Comparison of ENCODE assay signal across 8 cellular contexts in genomic region chr3:111072016-111072891, GRCh38. TPM values are rescaled to one million over a fixed set of nuclear protein-coding genes. Genes with fewer than 3 reads are reported as not detected.
DNase-seq lines count a peak whose midpoint lies in the region; ATAC-seq, FAIRE-seq and TF ChIP-seq lines count a peak whose summit lies in the region.

No MANE protein-coding gene starts in this region.

- peak overlapping the region; percentile 89 for H3K4me2 ChIP-seq in parathyroid adenoma (ENCODE audit: low read length)

- FAIRE-seq in GM19239 (lab: Jason Lieb, UNC), result no peak

- peaks cover 30% of the 10 kb centered on the region for H3K27me3 Mint-ChIP-seq in CD8-positive, alpha-beta T cell (ENCODE audit: low read depth)

- H3K36me3 ChIP-seq in CD8-positive, alpha-beta T cell (ENCODE audit: insufficient read depth, low read length), result no peaks in the 10 kb centered on the region
- no peaks in the 10 kb centered on the region for H3K36me3 ChIP-seq in heart right ventricle
- H3K36me3 ChIP-seq in parathyroid adenoma (ENCODE audit: control insufficient read depth, insufficient read depth, low read length), result no peaks in the 10 kb centered on the region

- peaks cover 35% of the 10 kb centered on the region for H3K4me1 Mint-ChIP-seq in CD8-positive, alpha-beta T cell (ENCODE audit: low read depth)

- no peak overlapping the region for H3K27ac ChIP-seq in CD8-positive, alpha-beta T cell (ENCODE audit: low read depth, low read length)
- peak overlapping the region; percentile 79 to 91 (median 86) for H3K27ac ChIP-seq in heart right ventricle
- H3K27ac ChIP-seq in parathyroid adenoma, result peak overlapping the region; percentile 58

- TF ChIP-seq CTCF in CD8-positive, alpha-beta T cell (IDR thresholded peaks at IDR 0.05), result no peak
- TF ChIP-seq CTCF in heart right ventricle (IDR thresholded peaks at IDR 0.05) (no peak), parathyroid adenoma (IDR thresholded peaks at IDR 0.05) (no peak)

- intact Hi-C loops in CD8-positive, alpha-beta T cell (cut with DNase I, micrococcal nuclease), result loop anchor here (5.0 to 10.0 kb wide), 11 partner anchors 183 to 1490 kb away; partner anchors contain the start of genes ABHD10 (in 1 of the 2), ATG3 (in 1 of the 2), CD96 (in 1 of the 2) and SLC35A5 (in 1 of the 2)
- intact Hi-C loops in heart right ventricle (cut with DNase I), result loop anchor here in 2 of 10 donors (10.0 kb wide), 1 partner anchor 1337 kb away; no protein-coding TSS in a partner anchor

- peaks cover 5% of the 10 kb centered on the region for H3K36me3 Mint-ChIP-seq in CD8-positive, alpha-beta T cell

- peaks cover 12% of the 10 kb centered on the region for H3K4me1 ChIP-seq in CD8-positive, alpha-beta T cell (ENCODE audit: insufficient read depth, low read length)
- peaks cover 0 to 29% (median 18%) of the 10 kb centered on the region in 9 donors for H3K4me1 ChIP-seq in heart right ventricle
- H3K4me1 ChIP-seq in parathyroid adenoma, result no peaks in the 10 kb centered on the region

- in situ Hi-C loops in ACHN (cut with HindIII; ENCODE audit: low pct_ligation_motif_present, low pct_unique_long_range_greater_than_20kb, low sequenced_read_pairs), result no loop called here

- no peaks in the 10 kb centered on the region for H3K79me2 ChIP-seq in parathyroid adenoma

- H3K9me3 ChIP-seq in CD8-positive, alpha-beta T cell (ENCODE audit: low read length), result no peaks in the 10 kb centered on the region
- no peaks in the 10 kb centered on the region for H3K9me3 ChIP-seq in heart right ventricle
- no peaks in the 10 kb centered on the region for H3K9me3 ChIP-seq in parathyroid adenoma (ENCODE audit: control insufficient read depth, low read length)

- peak overlapping the region; percentile 46 for H3K4me3 ChIP-seq in CD8-positive, alpha-beta T cell (ENCODE audit: low read depth, low read length)
- H3K4me3 ChIP-seq in heart right ventricle, result peak overlapping the region; percentile 71 to 94 (median 82)
- H3K4me3 ChIP-seq in parathyroid adenoma (ENCODE audit: low read depth, low read length), result peak overlapping the region; percentile 72

- POLR2A ChIA-PET in CD8-positive, alpha-beta T cell (lab: Charles Lee), result no interaction called here

- H3K4me3 Mint-ChIP-seq in CD8-positive, alpha-beta T cell, result peak overlapping the region; percentile 98

- peak in 5 of 7 experiments; percentile 6 to 57 (median 16) for DNase-seq in CD8-positive, alpha-beta T cell
- DNase-seq in LoVo (ENCODE audit: low spot score) (peak; percentile 33), heart right ventricle (peak; percentile 7 to 48), GM19239 (ENCODE audit: insufficient read length, low spot score) (no peak), ACHN (no peak)
- DNase-seq in activated effector memory CD4-positive, alpha-beta T cell treated with anti-CD3 and anti-CD28 coated beads, Interleukin-2, amount 50 U/mL, for 16 hours, result peak; percentile 74

- CTCF ChIA-PET in CD8-positive, alpha-beta T cell (lab: Charles Lee), result no interaction called here

- ATAC-seq in CD8-positive, alpha-beta T cell, result peak; percentile 10
- ATAC-seq in GM21619 (IDR thresholded peaks at IDR 0.05; ENCODE audit: unreplicated experiment), result peak; percentile 27
- ATAC-seq in heart right ventricle, result peak in 5 of 8 donors; percentile 10 to 39 (median 27)

- peak overlapping the region; percentile 16 for H3K27ac Mint-ChIP-seq in CD8-positive, alpha-beta T cell

- H2AFZ ChIP-seq in parathyroid adenoma, result peak overlapping the region; percentile 94

- no peak overlapping the region for H3K9ac ChIP-seq in parathyroid adenoma

- no peaks in the 10 kb centered on the region for H3K9me3 Mint-ChIP-seq in CD8-positive, alpha-beta T cell

- WGBS in heart right ventricle, 2 donors, result 0% methylated on average over 67 to 71 of the region's 71 CpGs

- peaks cover 5% of the 10 kb centered on the region for H3K27me3 ChIP-seq in CD8-positive, alpha-beta T cell (ENCODE audit: insufficient read depth, low read length)
- H3K27me3 ChIP-seq in heart right ventricle (peaks cover 0 to 49% (median 0%) of the 10 kb centered on the region in 7 donors), parathyroid adenoma (ENCODE audit: control insufficient read depth, insufficient read depth, low read length) (no peaks in the 10 kb centered on the region)

RNA-seq across cellular contexts. Expression of gene NECTIN3, which starts 0.6 kb away (rescaled TPM):
- 1 to 10 TPM; 7.6 to 9.2 TPM for total RNA-seq in CD8-positive, alpha-beta T cell
- 10 to 100 TPM in 5 of 10 donors, 1 to 10 TPM in 5; 4.9 to 11.5 (median 9.0) TPM for total RNA-seq in heart right ventricle
- polyA plus RNA-seq in heart right ventricle, result 1 to 10 TPM; 2.6 to 3.7 TPM

Comparison
In these comparisons a context has a peak if more than half of its experiments do, and no peak if none do; other contexts are left out.
1. DNase-seq: peak in CD8-positive, alpha-beta T cell (5 of 7), LoVo (single experiment), activated effector memory CD4-positive, alpha-beta T cell treated with anti-CD3 and anti-CD28 coated beads, Interleukin-2, amount 50 U/mL, for 16 hours (single experiment) and heart right ventricle (2 of 2); none in GM19239 (single experiment) and ACHN (single experiment).
2. Peak in every context shown above with its lines, with median percentiles within 50 percentile points of each other: ATAC-seq and H3K4me3 ChIP-seq.